Comparison of ENCODE assay signal across 9 cellular contexts in genomic region chr3:113051827-113052226, GRCh38.
A peak's percentile ranks its signal among the peaks of the same experiment; 100 is the strongest.
DNase-seq lines count a peak whose midpoint lies in the region; ATAC-seq, FAIRE-seq and TF ChIP-seq lines count a peak whose summit lies in the region.
"Had no signal": no experiment of that assay in that cellular context is flagged by ENCODE, and none has a peak within 500 bp of the region (broad histone marks: within the 10 kb centered on the region; RNA-seq: fewer than 3 reads in every experiment).

No MANE protein-coding gene starts in this region.

- H3K27ac Mint-ChIP-seq in astrocyte (ENCODE audit: unreplicated experiment) = no peak overlapping the region
- H3K27ac Mint-ChIP-seq: activated T-helper 2 cell treated with anti-CD3 and anti-CD28 coated beads, Interferon-gamma antibody, Interleukin-2, Interleukin-4, amounts not matched to agents 10 μg/mL and 5 μg/mL and 100 μg/mL, durations not matched to agents 14 hours and 24 hours and 36 hours had no signal

- H4K20me1 ChIP-seq in astrocyte (ENCODE audit: insufficient read depth, low read length) = no peaks in the 10 kb centered on the region

- H3K27ac ChIP-seq in astrocyte (ENCODE audit: low read depth, low read length) (no peak overlapping the region), iPS-18a (ENCODE audit: low read length) (no peak overlapping the region), gastrocnemius medialis (peak overlapping the region in 2 of 4 donors; percentile 16 to 32)

- H3K27me3 ChIP-seq in astrocyte (ENCODE audit: insufficient read depth, low read length) (no peaks in the 10 kb centered on the region), iPS-18a (ENCODE audit: control insufficient read depth, insufficient read depth, low read length) (peaks cover 11% of the 10 kb centered on the region), gastrocnemius medialis (no peaks in the 10 kb centered on the region)

- peaks cover 2% of the 10 kb centered on the region for H3K4me1 Mint-ChIP-seq in astrocyte (ENCODE audit: low read depth, unreplicated experiment)

- DNase-seq in astrocyte (ENCODE audit: low read depth) (peak; percentile 47), gastrocnemius medialis (peak in 1 of 2 donors; percentile 15), DMS53 treated with DMSO at 0.1 percent for 48 hours (lab: John Stamatoyannopoulos, UW; ENCODE audit: unreplicated experiment) (no peak), kidney tubule cell (ENCODE audit: low spot score) (no peak), GM19239 (ENCODE audit: insufficient read length, low spot score) (no peak)

- H3K9me3 ChIP-seq in astrocyte (ENCODE audit: insufficient read depth, low read depth, low read length) = no peaks in the 10 kb centered on the region
- no peaks in the 10 kb centered on the region for H3K9me3 ChIP-seq in iPS-18a (ENCODE audit: control insufficient read depth, low read depth, low read length)
- no peaks in the 10 kb centered on the region for H3K9me3 ChIP-seq in gastrocnemius medialis

- ATAC-seq in HG03280 (IDR thresholded peaks at IDR 0.05; ENCODE audit: unreplicated experiment) = peak; percentile 20
- peak; percentile 60 to 74 for ATAC-seq in gastrocnemius medialis
- ATAC-seq in GM18520 (IDR thresholded peaks at IDR 0.05; ENCODE audit: unreplicated experiment) = no peak

- peak; percentile 71 for FAIRE-seq in astrocyte (lab: Jason Lieb, UNC)
- no peak for FAIRE-seq in GM19239 (lab: Jason Lieb, UNC)

- no peaks in the 10 kb centered on the region for H3K9me3 Mint-ChIP-seq in astrocyte (ENCODE audit: unreplicated experiment)
- H3K9me3 Mint-ChIP-seq: activated T-helper 2 cell treated with anti-CD3 and anti-CD28 coated beads, Interferon-gamma antibody, Interleukin-2, Interleukin-4, amounts not matched to agents 10 μg/mL and 5 μg/mL and 100 μg/mL, durations not matched to agents 14 hours and 24 hours and 36 hours had no signal

- in situ Hi-C loops in gastrocnemius medialis (cut with MboI; ENCODE audit: low sequenced_read_pairs in 4 of 4) = loop anchor here in 3 of 4 donors (5.0 to 25.0 kb wide), 3 partner anchors 83 to 560 kb away; no protein-coding TSS in a partner anchor

- H3K27me3 Mint-ChIP-seq in astrocyte (ENCODE audit: low read depth, unreplicated experiment) = no peaks in the 10 kb centered on the region

- H3K4me2 ChIP-seq in astrocyte (ENCODE audit: low read length) = peak overlapping the region; percentile 73

- H2AFZ ChIP-seq in astrocyte (ENCODE audit: low read depth, low read length) = no peak overlapping the region

- no peak for TF ChIP-seq POLR2A in gastrocnemius medialis (IDR thresholded peaks at IDR 0.05)

- peaks cover 2% of the 10 kb centered on the region for H3K36me3 Mint-ChIP-seq in astrocyte (ENCODE audit: low read depth, unreplicated experiment)

- intact Hi-C loops in gastrocnemius medialis (cut with DNase I; ENCODE audit: low total_unique reads) = loop anchor here (1.0 to 5.0 kb wide), 4 partner anchors 85 to 575 kb away; no protein-coding TSS in a partner anchor

- H3K9ac ChIP-seq in astrocyte (ENCODE audit: low read length) (peak overlapping the region; percentile 21), iPS-18a (ENCODE audit: low read length) (peak overlapping the region; percentile 38)

- H3K4me3 Mint-ChIP-seq in astrocyte (ENCODE audit: unreplicated experiment) = no peak overlapping the region

- no peak overlapping the region for H3K4me3 ChIP-seq in astrocyte (ENCODE audit: insufficient read depth, low read depth, low read length)
- H3K4me3 ChIP-seq in iPS-18a (ENCODE audit: low read length) = no peak overlapping the region
- peak overlapping the region in 2 of 4 donors; percentile 14 to 48 for H3K4me3 ChIP-seq in gastrocnemius medialis

- H3K4me1 ChIP-seq in astrocyte (ENCODE audit: insufficient read depth, low read length) (no peaks in the 10 kb centered on the region), iPS-18a (ENCODE audit: control insufficient read depth, low read depth, low read length) (peaks cover 8% of the 10 kb centered on the region), gastrocnemius medialis (peaks cover 7 to 9% of the 10 kb centered on the region in 2 donors)

- H3K79me2 ChIP-seq in astrocyte (ENCODE audit: insufficient read depth, low read length) = no peaks in the 10 kb centered on the region

- no peak for TF ChIP-seq CTCF in astrocyte (IDR thresholded peaks at IDR 0.05; ENCODE audit: insufficient read depth, low read depth, low read length)
- no peak for TF ChIP-seq CTCF in gastrocnemius medialis (IDR thresholded peaks at IDR 0.05 in 4 of 5, conservative IDR thresholded peaks at IDR 0.05 in 1 of 5)

- H3K36me3 ChIP-seq in astrocyte (ENCODE audit: insufficient read depth, low read length) = no peaks in the 10 kb centered on the region
- no peaks in the 10 kb centered on the region for H3K36me3 ChIP-seq in iPS-18a (ENCODE audit: control insufficient read depth, low read depth, low read length)
- no peaks in the 10 kb centered on the region for H3K36me3 ChIP-seq in gastrocnemius medialis
